18 cellular contexts compared by ENCODE assay signal in genomic region chr14:74912111-74912510, GRCh38. TPM values are rescaled to one million over a fixed set of nuclear protein-coding genes. Genes with fewer than 3 reads are reported as not detected.
DNase-seq lines count a peak whose midpoint lies in the region; ATAC-seq and TF ChIP-seq lines count a peak whose summit lies in the region.
"Had no signal": no experiment of that assay in that cellular context is flagged by ENCODE, and none has a peak within 500 bp of the region (broad histone marks: within the 10 kb centered on the region; RNA-seq: fewer than 3 reads in every experiment).

No MANE protein-coding gene starts in this region.

- H3K27ac Mint-ChIP-seq in activated naive CD8-positive, alpha-beta T cell treated with anti-CD3 and anti-CD28 coated beads, Interleukin-2, amount 10 ng/mL, durations not matched to agents 7 days and 5 days, result peak overlapping the region; percentile 70
- H3K27ac Mint-ChIP-seq in activated naive CD8-positive, alpha-beta T cell treated with anti-CD3 and anti-CD28 coated beads for 36 hours, result no peak overlapping the region
- H3K27ac Mint-ChIP-seq: CD4-positive, CD25-positive, alpha-beta regulatory T cell had no signal

- H3K4me2 ChIP-seq in Loucy (ENCODE audit: low read depth, low read length, poor library complexity, severe bottlenecking), result no peak overlapping the region
- no peak overlapping the region for H3K4me2 ChIP-seq in osteoblast (ENCODE audit: insufficient read depth, low read length)
- H3K4me2 ChIP-seq: BLaER1 treated with 17β-estradiol and CSF1 and Interleukin-3, amounts not matched to agents 10 nM and 100 nM; KMS-11 had no signal

- H3K9ac ChIP-seq in Loucy (ENCODE audit: low read depth, low read length, poor library complexity, severe bottlenecking), result no peak overlapping the region
- H3K9ac ChIP-seq: BLaER1 treated with 17β-estradiol and CSF1 and Interleukin-3, amounts not matched to agents 10 nM and 100 nM; KMS-11 had no signal

- H4K20me1 ChIP-seq in Loucy (ENCODE audit: insufficient read depth, low read length, poor library complexity, severe bottlenecking) (no peaks in the 10 kb centered on the region), osteoblast (ENCODE audit: insufficient read depth, low read length) (no peaks in the 10 kb centered on the region)

- no peaks in the 10 kb centered on the region for H3K9me3 Mint-ChIP-seq in activated naive CD8-positive, alpha-beta T cell treated with anti-CD3 and anti-CD28 coated beads, Interleukin-2, amount 10 ng/mL, durations not matched to agents 7 days and 5 days
- H3K9me3 Mint-ChIP-seq in activated naive CD8-positive, alpha-beta T cell treated with anti-CD3 and anti-CD28 coated beads for 36 hours, result no peaks in the 10 kb centered on the region
- H3K9me3 Mint-ChIP-seq: CD4-positive, CD25-positive, alpha-beta regulatory T cell had no signal

- DNase-seq in activated naive CD8-positive, alpha-beta T cell treated with anti-CD3 and anti-CD28 coated beads, Interleukin-2, amount 10 ng/mL, durations not matched to agents 7 days and 5 days, result no peak
- no peak for DNase-seq in activated naive CD8-positive, alpha-beta T cell treated with anti-CD3 and anti-CD28 coated beads for 36 hours
- DNase-seq in osteoblast (ENCODE audit: insufficient read length, low spot score, missing footprints) (peak; percentile 62), thyroid gland (no peak), putamen (ENCODE audit: low spot score) (no peak)
- no peak for DNase-seq in activated CD4-positive, alpha-beta T cell treated with anti-CD3 and anti-CD28 coated beads, Interleukin-2, amount 50 U/mL, for 1 hour
- DNase-seq: ACHN; CD4-positive, CD25-positive, alpha-beta regulatory T cell; DMS 273 treated with DMSO at 0.1 percent for 48 hours; GOT3 had no signal

- no peak overlapping the region for H3K4me3 Mint-ChIP-seq in activated naive CD8-positive, alpha-beta T cell treated with anti-CD3 and anti-CD28 coated beads, Interleukin-2, amount 10 ng/mL, durations not matched to agents 7 days and 5 days
- no peak overlapping the region for H3K4me3 Mint-ChIP-seq in activated naive CD8-positive, alpha-beta T cell treated with anti-CD3 and anti-CD28 coated beads for 36 hours
- H3K4me3 Mint-ChIP-seq: CD4-positive, CD25-positive, alpha-beta regulatory T cell had no signal

- H3K9me3 ChIP-seq in Loucy (ENCODE audit: insufficient read depth, low read depth, low read length) (no peaks in the 10 kb centered on the region), osteoblast (ENCODE audit: low read depth, low read length) (no peaks in the 10 kb centered on the region), thyroid gland (no peaks in the 10 kb centered on the region)
- H3K9me3 ChIP-seq: BLaER1 treated with 17β-estradiol and CSF1 and Interleukin-3, amounts not matched to agents 10 nM and 100 nM; HAP-1 had no signal

- H2AFZ ChIP-seq in Loucy (ENCODE audit: low read length), result 0 out of 2 replicates have a peak overlapping the region, but pooled peaks have one; percentile 22
- H2AFZ ChIP-seq in osteoblast (ENCODE audit: low read length), result no peak overlapping the region

- TF ChIP-seq POLR2A in thyroid gland (IDR thresholded peaks at IDR 0.05), result no peak

- H3F3A ChIP-seq in Loucy (ENCODE audit: low read depth), result no peaks in the 10 kb centered on the region

- ATAC-seq in activated naive CD8-positive, alpha-beta T cell treated with anti-CD3 and anti-CD28 coated beads, Interleukin-2, amount 10 ng/mL, durations not matched to agents 7 days and 5 days (ENCODE audit: low read depth), result no peak
- ATAC-seq: HepG2 had no signal

- no peak overlapping the region for H3K27ac ChIP-seq in osteoblast (ENCODE audit: low read depth, low read length)
- no peak overlapping the region for H3K27ac ChIP-seq in thyroid gland
- H3K27ac ChIP-seq: BLaER1 treated with 17β-estradiol and CSF1 and Interleukin-3, amounts not matched to agents 10 nM and 100 nM; KMS-11 had no signal

- H3K4me1 Mint-ChIP-seq in activated naive CD8-positive, alpha-beta T cell treated with anti-CD3 and anti-CD28 coated beads, Interleukin-2, amount 10 ng/mL, durations not matched to agents 7 days and 5 days, result peaks cover 6% of the 10 kb centered on the region
- no peaks in the 10 kb centered on the region for H3K4me1 Mint-ChIP-seq in activated naive CD8-positive, alpha-beta T cell treated with anti-CD3 and anti-CD28 coated beads for 36 hours

- no peaks in the 10 kb centered on the region for H3K9me2 ChIP-seq in Loucy (replicated peaks; ENCODE audit: low read depth, low read length)

- H3K4me3 ChIP-seq in Loucy (ENCODE audit: low read length, poor library complexity, severe bottlenecking) (no peak overlapping the region), osteoblast (ENCODE audit: insufficient read depth, low read length) (no peak overlapping the region), thyroid gland (replicated peaks in 1 of 3) (no peak overlapping the region)
- H3K4me3 ChIP-seq: BLaER1 treated with 17β-estradiol and CSF1 and Interleukin-3, amounts not matched to agents 10 nM and 100 nM; HAP-1 had no signal

- H3K27me3 Mint-ChIP-seq in activated naive CD8-positive, alpha-beta T cell treated with anti-CD3 and anti-CD28 coated beads, Interleukin-2, amount 10 ng/mL, durations not matched to agents 7 days and 5 days, result no peaks in the 10 kb centered on the region
- H3K27me3 Mint-ChIP-seq in activated naive CD8-positive, alpha-beta T cell treated with anti-CD3 and anti-CD28 coated beads for 36 hours, result no peaks in the 10 kb centered on the region
- H3K27me3 Mint-ChIP-seq: CD4-positive, CD25-positive, alpha-beta regulatory T cell had no signal

- no peaks in the 10 kb centered on the region for H3K36me3 ChIP-seq in Loucy (ENCODE audit: insufficient read depth, low read length)
- H3K36me3 ChIP-seq in osteoblast (ENCODE audit: insufficient read depth, low read length), result no peaks in the 10 kb centered on the region
- no peaks in the 10 kb centered on the region for H3K36me3 ChIP-seq in thyroid gland
- H3K36me3 ChIP-seq: HAP-1 had no signal

- intact Hi-C loops in thyroid gland (cut with DNase I), result loop anchor here (10.0 kb wide), 1 partner anchor 173 kb away; no protein-coding TSS in a partner anchor

- TF ChIP-seq CTCF in Loucy (conservative IDR thresholded peaks at IDR 0.05; ENCODE audit: low read length), result no peak
- TF ChIP-seq CTCF in osteoblast (IDR thresholded peaks at IDR 0.05; ENCODE audit: extremely low read depth, low read depth, low read length), result no peak
- no peak for TF ChIP-seq CTCF in thyroid gland (IDR thresholded peaks at IDR 0.05)

- H3K79me2 ChIP-seq in Loucy (ENCODE audit: insufficient read depth, low read length) (no peaks in the 10 kb centered on the region), osteoblast (ENCODE audit: insufficient read depth, low read length) (no peaks in the 10 kb centered on the region)

- no peaks in the 10 kb centered on the region for H3K36me3 Mint-ChIP-seq in activated naive CD8-positive, alpha-beta T cell treated with anti-CD3 and anti-CD28 coated beads, Interleukin-2, amount 10 ng/mL, durations not matched to agents 7 days and 5 days
- no peaks in the 10 kb centered on the region for H3K36me3 Mint-ChIP-seq in activated naive CD8-positive, alpha-beta T cell treated with anti-CD3 and anti-CD28 coated beads for 36 hours
- H3K36me3 Mint-ChIP-seq: CD4-positive, CD25-positive, alpha-beta regulatory T cell had no signal

- H3K27me3 ChIP-seq in Loucy (ENCODE audit: insufficient read depth, low read length, poor library complexity, severe bottlenecking) (no peaks in the 10 kb centered on the region), osteoblast (ENCODE audit: insufficient read depth, low read length) (no peaks in the 10 kb centered on the region), thyroid gland (no peaks in the 10 kb centered on the region)
- H3K27me3 ChIP-seq: BLaER1 treated with 17β-estradiol and CSF1 and Interleukin-3, amounts not matched to agents 10 nM and 100 nM had no signal

- 80 to 90% methylated on average over 2 to 6 of the region's 6 CpGs for WGBS in thyroid gland, 2 donors

- POLR2A ChIA-PET in activated naive CD8-positive, alpha-beta T cell treated with anti-CD3 and anti-CD28 coated beads, Interleukin-2, amount 10 ng/mL, durations not matched to agents 7 days and 5 days (lab: Charles Lee), result no interaction called here

- H3K4me1 ChIP-seq in Loucy (ENCODE audit: insufficient read depth, low read length, poor library complexity, severe bottlenecking) (no peaks in the 10 kb centered on the region), osteoblast (ENCODE audit: insufficient read depth, low read length) (peaks cover 10% of the 10 kb centered on the region), thyroid gland (peaks cover 10 to 24% of the 10 kb centered on the region in 2 donors)
- H3K4me1 ChIP-seq: HAP-1 had no signal

RNA-seq across cellular contexts. Expression of gene RPS6KL1, which starts 10.9 kb away (rescaled TPM):
- total RNA-seq in activated naive CD8-positive, alpha-beta T cell treated with anti-CD3 and anti-CD28 coated beads, Interleukin-2, amount 10 ng/mL, durations not matched to agents 7 days and 5 days, result 1 to 10 TPM; 2.6 to 3.9 TPM
- 1 to 10 TPM; 6.0 to 6.5 TPM for total RNA-seq in activated naive CD8-positive, alpha-beta T cell treated with anti-CD3 and anti-CD28 coated beads for 36 hours
- total RNA-seq in osteoblast (0.29 and 0.36 TPM in 2 replicates), thyroid gland (10 to 100 TPM in 2 of 4 donors, 1 to 10 TPM in 2; 5.7 to 16.4 (median 9.5) TPM)
- total RNA-seq: A172, HT1080 had no signal

RNA-seq across cellular contexts. Expression of gene DLST, which starts 30.4 kb away (rescaled TPM):
- total RNA-seq in activated naive CD8-positive, alpha-beta T cell treated with anti-CD3 and anti-CD28 coated beads, Interleukin-2, amount 10 ng/mL, durations not matched to agents 7 days and 5 days, result 100 to 1,000 TPM; 111 to 124 TPM
- total RNA-seq in activated naive CD8-positive, alpha-beta T cell treated with anti-CD3 and anti-CD28 coated beads for 36 hours, result 100 to 1,000 TPM; 134 to 136 TPM
- total RNA-seq in osteoblast, result 69.8 and 72.5 TPM in 2 replicates
- total RNA-seq in thyroid gland, result 10 to 100 TPM; 80.9 to 91.6 (median 83.5) TPM

RNA-seq across cellular contexts. Expression of gene PROX2, which starts 36.2 kb away (rescaled TPM):
- total RNA-seq in activated naive CD8-positive, alpha-beta T cell treated with anti-CD3 and anti-CD28 coated beads, Interleukin-2, amount 10 ng/mL, durations not matched to agents 7 days and 5 days, result under 1 TPM; 0.28 to 0.69 TPM
- 1 to 10 TPM in 1 of 2 experiments, under 1 TPM in 1; 0.87 to 1.5 TPM for total RNA-seq in activated naive CD8-positive, alpha-beta T cell treated with anti-CD3 and anti-CD28 coated beads for 36 hours
- total RNA-seq in osteoblast (not detected in 2 replicates), thyroid gland (not detected)
- total RNA-seq: A172; CD4-positive, CD25-positive, alpha-beta regulatory T cell; Daoy; HepG2; HT1080 had no signal

RNA-seq across cellular contexts. Expression of gene PGF, which starts 43.3 kb away (rescaled TPM):
- under 1 TPM in 1 of 2 experiments, not detected in 1; 0.28 TPM for total RNA-seq in activated naive CD8-positive, alpha-beta T cell treated with anti-CD3 and anti-CD28 coated beads, Interleukin-2, amount 10 ng/mL, durations not matched to agents 7 days and 5 days
- under 1 TPM in 1 of 2 experiments, not detected in 1; 0.21 TPM for total RNA-seq in activated naive CD8-positive, alpha-beta T cell treated with anti-CD3 and anti-CD28 coated beads for 36 hours
- 16.3 and 24.5 TPM in 2 replicates for total RNA-seq in osteoblast
- total RNA-seq in thyroid gland, result 10 to 100 TPM; 34.4 to 68.8 (median 61.0) TPM
- total RNA-seq: CD4-positive, CD25-positive, alpha-beta regulatory T cell had no signal
